In the genomic region with DNA sequence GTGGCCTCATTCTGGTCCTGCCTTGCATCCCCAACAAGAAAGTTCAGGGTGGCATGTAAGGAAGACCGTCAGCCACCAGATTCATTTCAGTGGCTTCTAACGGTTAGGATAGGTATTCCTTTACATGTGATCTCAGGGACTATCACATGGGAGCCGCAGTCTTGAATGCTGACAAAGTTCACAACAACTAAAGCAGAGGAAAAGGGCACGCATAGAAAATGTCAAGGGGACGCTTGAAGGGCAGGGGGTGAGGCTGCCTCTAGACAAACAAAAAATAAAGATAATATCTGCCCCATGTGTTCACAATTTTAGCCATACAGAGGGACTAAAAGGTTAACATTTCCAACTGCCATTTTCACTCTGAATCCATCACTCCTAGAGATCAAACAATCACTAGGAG, we compare ENCODE assay signal across 31 cellular contexts.
"Had no signal": no experiment of that assay in that cellular context is flagged by ENCODE, and none has a peak within 500 bp of the region (broad histone marks: within the 10 kb centered on the region; RNA-seq: fewer than 3 reads in every experiment).

No MANE protein-coding gene starts in this region.

- H3K4me3 Mint-ChIP-seq: activated B cell treated with CpG ODN at 0.5 μM for 24 hours; activated CD4-positive, alpha-beta memory T cell treated with anti-CD3 and anti-CD28 coated beads, Interleukin-2, amount 10 ng/mL, durations not matched to agents 7 days and 5 days; activated CD4-positive, alpha-beta T cell treated with anti-CD3 and anti-CD28 coated beads, Interleukin-2, amount 10 ng/mL, durations not matched to agents 24 days and 14 days; activated naive CD4-positive, alpha-beta T cell treated with anti-CD3 and anti-CD28 coated beads, Interleukin-2, amount 10 ng/mL, durations not matched to agents 7 days and 5 days; activated naive CD8-positive, alpha-beta T cell treated with anti-CD3 and anti-CD28 coated beads, Interleukin-2, amount 10 ng/mL, durations not matched to agents 7 days and 5 days; activated T-helper 1 cell treated with anti-CD3 and anti-CD28 coated beads, Interleukin-12 subunit alpha, Interleukin-12 subunit beta, Interleukin-2, Interleukin-4 antibody, amounts not matched to agents 30 ng/mL and 10 ng/mL and 1 ng/mL, durations not matched to agents 14 hours and 24 hours and 36 hours; brain; T-cell; T-helper 1 cell treated with Interleukin-12 subunit alpha and Interleukin-12 subunit beta and Interleukin-4 antibody, amounts not matched to agents 30 μg/mL and 1 μg/mL, for 36 hours; T-helper 2 cell treated with Interferon-gamma antibody and Interleukin-4, amounts not matched to agents 5 μg/mL and 100 μg/mL, for 36 hours had no signal

- H3K9me3 ChIP-seq: ascending aorta, breast epithelium, colonic mucosa, esophagus squamous epithelium, gastroesophageal sphincter, heart right ventricle had no signal

- DNase-seq: activated B cell treated with CpG ODN at 0.5 μM for 24 hours; activated CD4-positive, alpha-beta memory T cell treated with anti-CD3 and anti-CD28 coated beads, Interleukin-2, amount 10 ng/mL, durations not matched to agents 7 days and 5 days; activated CD4-positive, alpha-beta T cell treated with anti-CD3 and anti-CD28 coated beads, Interleukin-2, amount 10 ng/mL, durations not matched to agents 24 days and 14 days; activated CD4-positive, alpha-beta T cell treated with anti-CD3 and anti-CD28 coated beads, Interleukin-2, amount 50 U/mL, for 4 hours; activated gamma-delta T cell; activated naive CD4-positive, alpha-beta T cell; activated naive CD4-positive, alpha-beta T cell treated with anti-CD3 and anti-CD28 coated beads, Interleukin-2, amount 10 ng/mL, durations not matched to agents 7 days and 5 days; activated naive CD8-positive, alpha-beta T cell treated with anti-CD3 and anti-CD28 coated beads, Interleukin-2, amount 10 ng/mL, durations not matched to agents 7 days and 5 days; activated T-cell treated with anti-CD3 and anti-CD28 coated beads, Interleukin-2, amount 50 U/mL, for 1 hour; activated T-cell treated with anti-CD3 and anti-CD28 coated beads, Interleukin-2, amount 50 U/mL, for 48 hours; central memory CD4-positive, alpha-beta T cell; cerebellar nuclear complex; colonic mucosa; effector CD8-positive, alpha-beta T cell; esophagus squamous epithelium; foreskin melanocyte; heart right ventricle; T-cell; T1000; WERI-Rb-1 had no signal

- H3K4me1 Mint-ChIP-seq: activated B cell treated with CpG ODN at 0.5 μM for 24 hours; activated CD4-positive, alpha-beta memory T cell treated with anti-CD3 and anti-CD28 coated beads, Interleukin-2, amount 10 ng/mL, durations not matched to agents 7 days and 5 days; activated CD4-positive, alpha-beta T cell treated with anti-CD3 and anti-CD28 coated beads, Interleukin-2, amount 10 ng/mL, durations not matched to agents 24 days and 14 days; activated naive CD4-positive, alpha-beta T cell treated with anti-CD3 and anti-CD28 coated beads, Interleukin-2, amount 10 ng/mL, durations not matched to agents 7 days and 5 days; activated naive CD8-positive, alpha-beta T cell treated with anti-CD3 and anti-CD28 coated beads, Interleukin-2, amount 10 ng/mL, durations not matched to agents 7 days and 5 days; T-cell had no signal

- H3K36me3 Mint-ChIP-seq: activated naive CD4-positive, alpha-beta T cell treated with anti-CD3 and anti-CD28 coated beads, Interleukin-2, amount 10 ng/mL, durations not matched to agents 7 days and 5 days; activated naive CD4-positive, alpha-beta T cell treated with anti-CD3 and anti-CD28 coated beads, Interleukin-2, amount 50 U/mL, for 72 hours; activated naive CD8-positive, alpha-beta T cell treated with anti-CD3 and anti-CD28 coated beads, Interleukin-2, amount 10 ng/mL, durations not matched to agents 7 days and 5 days; brain; T-cell had no signal

- ATAC-seq: activated CD4-positive, CD25-positive, alpha-beta regulatory T cell treated with anti-CD3 and anti-CD28 coated beads, Interleukin-2, amount 50 U/mL, for 24 hours; gastroesophageal sphincter; heart right ventricle; T-cell had no signal

- H3K4me1 ChIP-seq: breast epithelium, colonic mucosa, esophagus squamous epithelium had no signal

- H3K36me3 ChIP-seq: ascending aorta, breast epithelium, cardiac muscle cell, colonic mucosa, esophagus squamous epithelium, gastroesophageal sphincter, heart right ventricle, WERI-Rb-1 had no signal

- H3K4me3 ChIP-seq: ascending aorta, breast epithelium, cardiac muscle cell, colonic mucosa, esophagus squamous epithelium, gastroesophageal sphincter, heart right ventricle had no signal

- H3K9me3 Mint-ChIP-seq: activated B cell treated with CpG ODN at 0.5 μM for 24 hours; activated CD4-positive, alpha-beta memory T cell treated with anti-CD3 and anti-CD28 coated beads, Interleukin-2, amount 10 ng/mL, durations not matched to agents 7 days and 5 days; activated CD4-positive, alpha-beta T cell treated with anti-CD3 and anti-CD28 coated beads, Interleukin-2, amount 10 ng/mL, durations not matched to agents 24 days and 14 days; activated naive CD4-positive, alpha-beta T cell treated with anti-CD3 and anti-CD28 coated beads, Interleukin-2, amount 10 ng/mL, durations not matched to agents 7 days and 5 days; activated naive CD4-positive, alpha-beta T cell treated with anti-CD3 and anti-CD28 coated beads, Interleukin-2, amount 50 U/mL, for 72 hours; activated naive CD8-positive, alpha-beta T cell treated with anti-CD3 and anti-CD28 coated beads, Interleukin-2, amount 10 ng/mL, durations not matched to agents 7 days and 5 days; activated T-helper 1 cell treated with anti-CD3 and anti-CD28 coated beads, Interleukin-12 subunit alpha, Interleukin-12 subunit beta, Interleukin-2, Interleukin-4 antibody, amounts not matched to agents 30 ng/mL and 10 ng/mL and 1 ng/mL, durations not matched to agents 14 hours and 24 hours and 36 hours; brain; T-cell; T-helper 1 cell treated with Interleukin-12 subunit alpha and Interleukin-12 subunit beta and Interleukin-4 antibody, amounts not matched to agents 30 μg/mL and 1 μg/mL, for 36 hours; T-helper 2 cell treated with Interferon-gamma antibody and Interleukin-4, amounts not matched to agents 5 μg/mL and 100 μg/mL, for 36 hours had no signal

- H3K27ac Mint-ChIP-seq: activated B cell treated with CpG ODN at 0.5 μM for 24 hours; activated CD4-positive, alpha-beta memory T cell treated with anti-CD3 and anti-CD28 coated beads, Interleukin-2, amount 10 ng/mL, durations not matched to agents 7 days and 5 days; activated CD4-positive, alpha-beta T cell treated with anti-CD3 and anti-CD28 coated beads, Interleukin-2, amount 10 ng/mL, durations not matched to agents 24 days and 14 days; activated naive CD4-positive, alpha-beta T cell treated with anti-CD3 and anti-CD28 coated beads, Interleukin-2, amount 10 ng/mL, durations not matched to agents 7 days and 5 days; activated naive CD4-positive, alpha-beta T cell treated with anti-CD3 and anti-CD28 coated beads, Interleukin-2, amount 50 U/mL, for 72 hours; activated naive CD8-positive, alpha-beta T cell treated with anti-CD3 and anti-CD28 coated beads, Interleukin-2, amount 10 ng/mL, durations not matched to agents 7 days and 5 days; activated T-helper 1 cell treated with anti-CD3 and anti-CD28 coated beads, Interleukin-12 subunit alpha, Interleukin-12 subunit beta, Interleukin-2, Interleukin-4 antibody, amounts not matched to agents 30 ng/mL and 10 ng/mL and 1 ng/mL, durations not matched to agents 14 hours and 24 hours and 36 hours; brain; T-cell; T-helper 1 cell treated with Interleukin-12 subunit alpha and Interleukin-12 subunit beta and Interleukin-4 antibody, amounts not matched to agents 30 μg/mL and 1 μg/mL, for 36 hours; T-helper 2 cell treated with Interferon-gamma antibody and Interleukin-4, amounts not matched to agents 5 μg/mL and 100 μg/mL, for 36 hours had no signal

- H3K27ac ChIP-seq: ascending aorta, breast epithelium, cardiac muscle cell, colonic mucosa, epithelial cell of prostate, esophagus squamous epithelium, gastroesophageal sphincter, heart right ventricle, WERI-Rb-1 had no signal

- H3K27me3 ChIP-seq: ascending aorta, breast epithelium, colonic mucosa, gastroesophageal sphincter had no signal
